ENCODE assay signal across 1 cellular context in genomic region chr19:44112802-44113137, GRCh38.
TF ChIP-seq lines count a peak whose summit lies in the region.

No MANE protein-coding gene starts in this region.

TF ChIP-seq in GM23338, 12 proteins besides CTCF, POLR2A, EP300 and RAD21 (continued from another document):
- TF ChIP-seq EZH2 (IDR thresholded peaks at IDR 0.05; ENCODE audit: low read depth, unreplicated experiment) (no peak), ZNF462 (CRISPR knock-in tag; IDR thresholded peaks at IDR 0.05) (no peak), EZH2phosphoT487 (IDR thresholded peaks at IDR 0.05; ENCODE audit: unreplicated experiment) (no peak), CREB1 (CRISPR knock-in tag; IDR thresholded peaks at IDR 0.05; ENCODE audit: low read depth) (no peak), ZNF331 (CRISPR knock-in tag; IDR thresholded peaks at IDR 0.05; ENCODE audit: low read depth) (no peak), ETS1 (IDR thresholded peaks at IDR 0.05) (no peak), POLR2AphosphoS5 (IDR thresholded peaks at IDR 0.05; ENCODE audit: low read depth) (no peak; the same call in 1 of the 2 replicates), NANOG (IDR thresholded peaks at IDR 0.05; ENCODE audit: borderline replicate concordance) (no peak), ZNF114 (CRISPR knock-in tag; IDR thresholded peaks at IDR 0.05) (no peak)
